Comparison of ENCODE assay signal across 34 cellular contexts in the genomic region with DNA sequence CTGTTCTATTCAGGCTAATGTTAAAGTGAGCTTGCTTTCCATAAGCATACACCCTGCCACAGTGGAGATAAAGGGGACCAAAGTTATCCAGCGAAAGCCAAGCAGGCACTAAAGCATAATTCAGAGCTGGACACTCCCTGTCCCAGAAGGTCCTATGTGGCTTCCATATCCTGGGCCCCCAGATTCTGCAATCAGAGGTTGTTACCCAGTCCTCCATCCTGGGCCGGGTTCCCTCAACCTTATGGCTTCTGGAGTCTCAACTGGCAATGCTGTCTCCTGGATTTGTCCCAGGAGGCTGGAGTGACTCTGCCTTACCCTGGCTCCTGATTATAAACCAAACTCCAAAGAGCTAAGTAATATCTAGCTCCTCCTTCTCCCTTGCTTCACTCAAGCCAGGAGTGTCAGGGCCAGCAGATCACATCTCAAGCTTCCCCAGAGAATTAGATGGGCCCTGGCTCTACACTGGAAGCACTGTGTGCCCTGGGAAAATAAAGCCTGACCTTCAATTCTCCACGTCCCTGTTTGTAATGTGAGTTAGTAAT. TPM values are rescaled to one million over a fixed set of nuclear protein-coding genes. Genes with fewer than 3 reads are reported as not detected.
"Had no signal": no experiment of that assay in that cellular context is flagged by ENCODE, and none has a peak within 500 bp of the region (broad histone marks: within the 10 kb centered on the region; RNA-seq: fewer than 3 reads in every experiment).

No MANE protein-coding gene starts in this region.

- H3K9me3 Mint-ChIP-seq: activated CD4-positive, alpha-beta memory T cell treated with anti-CD3 and anti-CD28 coated beads for 36 hours; activated CD4-positive, alpha-beta T cell treated with anti-CD3 and anti-CD28 coated beads, Interleukin-2, amount 10 ng/mL, durations not matched to agents 24 days and 14 days; activated naive CD4-positive, alpha-beta T cell treated with anti-CD3 and anti-CD28 coated beads, Interleukin-2, amount 50 U/mL, for 72 hours; activated T-helper 17 cell treated with anti-CD3 and anti-CD28 coated beads, Interleukin-2, amount 50 U/mL, for 72 hours; naive thymus-derived CD4-positive, alpha-beta T cell; stimulated activated naive CD8-positive, alpha-beta T cell treated with anti-CD3 and anti-CD28 coated beads, Interleukin-15, Interleukin-2, amounts not matched to agents 100 ng/mL and 50 ng/mL, for 24 hours had no signal

- H3K27ac ChIP-seq: esophagus muscularis mucosa, foreskin keratinocyte, hepatocyte, ovary, prostate gland, thoracic aorta, vagina had no signal

- H3K79me2 ChIP-seq: hepatocyte had no signal

- H3K27ac Mint-ChIP-seq: activated CD4-positive, alpha-beta memory T cell treated with anti-CD3 and anti-CD28 coated beads for 36 hours; activated CD4-positive, alpha-beta T cell treated with anti-CD3 and anti-CD28 coated beads, Interleukin-2, amount 10 ng/mL, durations not matched to agents 24 days and 14 days; activated naive CD4-positive, alpha-beta T cell treated with anti-CD3 and anti-CD28 coated beads, Interleukin-2, amount 50 U/mL, for 72 hours; activated T-helper 17 cell treated with anti-CD3 and anti-CD28 coated beads, Interleukin-2, amount 50 U/mL, for 72 hours; stimulated activated naive CD8-positive, alpha-beta T cell treated with anti-CD3 and anti-CD28 coated beads, Interleukin-15, Interleukin-2, amounts not matched to agents 100 ng/mL and 50 ng/mL, for 24 hours; T-helper 17 cell had no signal

- H3K9me3 ChIP-seq: esophagus muscularis mucosa, ovary, prostate gland, thoracic aorta, vagina had no signal

- FAIRE-seq: bronchial epithelial cell, colon had no signal

- H3K4me1 ChIP-seq: foreskin keratinocyte, prostate gland, vagina had no signal

- H3K4me2 ChIP-seq: hepatocyte had no signal

- H3K27me3 ChIP-seq: hepatocyte, ovary, vagina had no signal

- H3K4me1 Mint-ChIP-seq: activated CD4-positive, alpha-beta T cell treated with anti-CD3 and anti-CD28 coated beads, Interleukin-2, amount 10 ng/mL, durations not matched to agents 24 days and 14 days; activated T-helper 17 cell treated with anti-CD3 and anti-CD28 coated beads, Interleukin-2, amount 50 U/mL, for 72 hours had no signal

- H3K36me3 ChIP-seq: esophagus muscularis mucosa, ovary, prostate gland, thoracic aorta, vagina had no signal

- H3K4me3 ChIP-seq: esophagus muscularis mucosa, hepatocyte, ovary, prostate gland, thoracic aorta, vagina had no signal

- H3K36me3 Mint-ChIP-seq: activated CD4-positive, alpha-beta memory T cell treated with anti-CD3 and anti-CD28 coated beads for 36 hours; activated naive CD4-positive, alpha-beta T cell treated with anti-CD3 and anti-CD28 coated beads, Interleukin-2, amount 50 U/mL, for 72 hours; naive thymus-derived CD4-positive, alpha-beta T cell had no signal

- H2AFZ ChIP-seq: hepatocyte had no signal

- H3K27me3 Mint-ChIP-seq: activated CD4-positive, alpha-beta memory T cell treated with anti-CD3 and anti-CD28 coated beads for 36 hours had no signal

- DNase-seq: activated CD4-positive, alpha-beta memory T cell treated with anti-CD3 and anti-CD28 coated beads for 36 hours; activated CD4-positive, alpha-beta T cell treated with anti-CD3 and anti-CD28 coated beads, Interleukin-2, amount 10 ng/mL, durations not matched to agents 24 days and 14 days; activated CD4-positive, CD25-positive, alpha-beta regulatory T cell treated with anti-CD3 and anti-CD28 coated beads, Interleukin-2, amount 50 U/mL, for 72 hours; activated CD8-positive, alpha-beta memory T cell treated with anti-CD3 and anti-CD28 coated beads, Interleukin-2, amount 50 U/mL, for 4 hours; activated naive CD4-positive, alpha-beta T cell; activated T-cell treated with anti-CD3 and anti-CD28 coated beads, Interleukin-2, amount 50 U/mL, for 1 hour; dermis blood vessel endothelial cell; effector CD4-positive, alpha-beta T cell; foreskin keratinocyte; islet precursor cell; midbrain; naive thymus-derived CD4-positive, alpha-beta T cell; stimulated activated CD4-positive, alpha-beta T cell treated with anti-CD3 and anti-CD28 coated beads, Interleukin-12 subunit alpha, Interleukin-12 subunit beta, amount 100 ng/mL, for 4 hours; stimulated activated CD4-positive, alpha-beta T cell treated with anti-CD3 and anti-CD28 coated beads, Interleukin-4, amount 100 ng/mL, for 1 hour; T-helper 17 cell; T1000; trophoblast cell had no signal

- ATAC-seq: activated naive CD4-positive, alpha-beta T cell treated with anti-CD3 and anti-CD28 coated beads, Interleukin-2, amount 50 U/mL, for 72 hours; activated T-helper 17 cell treated with anti-CD3 and anti-CD28 coated beads, Interleukin-2, amount 50 U/mL, for 72 hours; foreskin keratinocyte; naive thymus-derived CD4-positive, alpha-beta T cell; T-helper 17 cell had no signal

- H3K4me3 Mint-ChIP-seq: activated CD4-positive, alpha-beta memory T cell treated with anti-CD3 and anti-CD28 coated beads for 36 hours; activated CD4-positive, alpha-beta T cell treated with anti-CD3 and anti-CD28 coated beads, Interleukin-2, amount 10 ng/mL, durations not matched to agents 24 days and 14 days; activated T-helper 17 cell treated with anti-CD3 and anti-CD28 coated beads, Interleukin-2, amount 50 U/mL, for 72 hours; naive thymus-derived CD4-positive, alpha-beta T cell; stimulated activated naive CD8-positive, alpha-beta T cell treated with anti-CD3 and anti-CD28 coated beads, Interleukin-15, Interleukin-2, amounts not matched to agents 100 ng/mL and 50 ng/mL, for 24 hours; T-helper 17 cell had no signal

RNA-seq across cellular contexts. Expression of a gene that starts 14.0 kb away (rescaled TPM):
- total RNA-seq: activated naive CD4-positive, alpha-beta T cell treated with anti-CD3 and anti-CD28 coated beads, Interleukin-2, amount 50 U/mL, for 72 hours; activated T-helper 17 cell treated with anti-CD3 and anti-CD28 coated beads, Interleukin-2, amount 50 U/mL, for 72 hours; bronchial epithelial cell; dermis blood vessel endothelial cell; esophagus muscularis mucosa; foreskin keratinocyte; lower leg skin; ovary; skeletal muscle tissue; subcutaneous adipose tissue; thoracic aorta; vagina had no signal
- polyA plus RNA-seq: foreskin keratinocyte, hepatocyte, neural cell had no signal

RNA-seq across cellular contexts. Expression of a gene that starts 23.9 kb away (rescaled TPM):
- total RNA-seq: activated CD4-positive, alpha-beta memory T cell treated with anti-CD3 and anti-CD28 coated beads for 36 hours; activated CD4-positive, alpha-beta T cell treated with anti-CD3 and anti-CD28 coated beads, Interleukin-2, amount 10 ng/mL, durations not matched to agents 24 days and 14 days; activated CD8-positive, alpha-beta memory T cell treated with anti-CD3 and anti-CD28 coated beads for 36 hours; activated naive CD4-positive, alpha-beta T cell treated with anti-CD3 and anti-CD28 coated beads, Interleukin-2, amount 50 U/mL, for 72 hours; dermis blood vessel endothelial cell; glomerular endothelial cell; naive thymus-derived CD4-positive, alpha-beta T cell; skeletal muscle tissue; T-helper 17 cell had no signal
- polyA plus RNA-seq: naive thymus-derived CD4-positive, alpha-beta T cell; neural cell; ovary had no signal

RNA-seq across cellular contexts. Expression of a gene that starts 51.9 kb away (rescaled TPM):
- total RNA-seq: dermis blood vessel endothelial cell, T-helper 17 cell had no signal
- polyA plus RNA-seq: naive thymus-derived CD4-positive, alpha-beta T cell had no signal
